18 cellular contexts compared by ENCODE assay signal in the genomic region with DNA sequence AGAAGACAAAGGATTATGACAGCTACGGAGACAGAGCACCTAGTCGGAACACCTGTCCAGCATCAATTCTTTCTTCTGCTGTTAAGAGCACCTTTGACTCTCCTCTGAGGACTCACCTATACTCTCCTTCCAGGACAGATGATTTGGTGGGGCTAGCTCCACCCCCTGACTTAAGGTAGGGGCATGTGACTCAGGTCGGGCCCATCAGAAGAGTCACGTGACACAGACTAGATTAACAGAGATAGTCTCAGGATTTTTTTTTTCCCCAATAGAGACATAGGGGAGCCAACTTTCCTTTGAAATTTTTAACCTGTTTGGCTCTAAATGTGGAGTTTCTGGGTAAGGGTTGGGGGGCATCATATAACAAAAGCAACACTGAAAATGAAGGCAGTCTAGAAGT. TPM values are rescaled to one million over a fixed set of nuclear protein-coding genes. Genes with fewer than 3 reads are reported as not detected.
DNase-seq lines count a peak whose midpoint lies in the region; ATAC-seq, FAIRE-seq and TF ChIP-seq lines count a peak whose summit lies in the region.
"Had no signal": no experiment of that assay in that cellular context is flagged by ENCODE, and none has a peak within 500 bp of the region (broad histone marks: within the 10 kb centered on the region; RNA-seq: fewer than 3 reads in every experiment).

No MANE protein-coding gene starts in this region.

- no peak overlapping the region for H2BK120ac ChIP-seq in IMR-90 (ENCODE audit: low read depth, low read length)

- no peak overlapping the region for H3K4me2 ChIP-seq in A549
- H3K4me2 ChIP-seq in IMR-90 (ENCODE audit: low read depth, low read length), result no peak overlapping the region
- H3K4me2 ChIP-seq in K562 (ENCODE audit: insufficient read depth, low read length), result no peak overlapping the region
- no peak overlapping the region for H3K4me2 ChIP-seq in MM.1S (ENCODE audit: low read depth, low read length)

- no peak overlapping the region for H2BK5ac ChIP-seq in IMR-90 (ENCODE audit: low read depth, low read length, poor library complexity, severe bottlenecking)

- H2AFZ ChIP-seq in IMR-90 (replicated peaks; ENCODE audit: low read length, poor library complexity) (no peak overlapping the region), K562 (ENCODE audit: low read depth, low read length) (no peak overlapping the region), MM.1S (ENCODE audit: low read length) (no peak overlapping the region)

- H3K18ac ChIP-seq in IMR-90 (ENCODE audit: low read depth, low read length), result no peak overlapping the region

- WGBS in A549 (ENCODE audit: missing lambda C conversion rate), result 40% methylated on average over 4 of the region's 4 CpGs
- no CpG with 5 or more reads among the region's 4 CpGs for WGBS in IMR-90 (ENCODE audit: extremely low coverage in 2 of 2, insufficient read length in 1 of 2), 2 experiments
- 0% methylated on average over 2 of the region's 4 CpGs for WGBS in K562 (ENCODE audit: insufficient coverage, low coverage, missing lambda C conversion rate)

- H3K79me2 ChIP-seq in K562 (ENCODE audit: control insufficient read depth, insufficient read depth, low read length) (no peaks in the 10 kb centered on the region), MM.1S (ENCODE audit: low read length) (no peaks in the 10 kb centered on the region)

- POLR2A ChIA-PET in A549 (lab: Yijun Ruan, JAX) (no interaction called here), IMR-90 (lab: Charles Lee; ENCODE audit: unreplicated experiment) (no interaction called here), K562 (lab: Yijun Ruan, JAX) (no interaction called here)

- H2BK15ac ChIP-seq in IMR-90 (ENCODE audit: low read depth, low read length), result 0 out of 3 replicates have a peak overlapping the region, but pooled peaks have one; percentile 40

- H3K4me3 ChIP-seq in A549, result no peak overlapping the region
- H3K4me3 ChIP-seq in IMR-90 (ENCODE audit: insufficient read depth, low read depth, low read length), result no peak overlapping the region
- H3K4me3 ChIP-seq in K562, result no peak overlapping the region
- H3K4me3 ChIP-seq in MM.1S (ENCODE audit: low read length), result no peak overlapping the region

- ATAC-seq in A549, result no peak
- ATAC-seq in IMR-90 (ENCODE audit: low read depth), result no peak
- ATAC-seq in K562, result no peak
- no peak for ATAC-seq in GM21381 (IDR thresholded peaks at IDR 0.05; ENCODE audit: unreplicated experiment)
- ATAC-seq: HCT116 had no signal

- H2AK9ac ChIP-seq in IMR-90 (replicated peaks; ENCODE audit: low read depth, low read length, poor library complexity), result no peak overlapping the region

- no peak overlapping the region for H3K56ac ChIP-seq in IMR-90 (ENCODE audit: extremely low read depth, insufficient read depth, low read length)

- H3K4ac ChIP-seq in IMR-90 (ENCODE audit: low read depth, low read length), result no peak overlapping the region

- no peaks in the 10 kb centered on the region for H3K9me2 ChIP-seq in MM.1S (replicated peaks; ENCODE audit: insufficient read depth, low read length)

- TF ChIP-seq POLR2A in A549 (IDR thresholded peaks at IDR 0.05; ENCODE audit: low read length) (no peak), IMR-90 (IDR thresholded peaks at IDR 0.05; ENCODE audit: low read depth, low read length) (no peak), K562 (conservative IDR thresholded peaks at IDR 0.05) (no peak)

- H3K36me3 ChIP-seq in IMR-90 (ENCODE audit: control insufficient read depth, insufficient read depth, low read length) (no peaks in the 10 kb centered on the region), K562 (ENCODE audit: control insufficient read depth, insufficient read depth, low read length) (no peaks in the 10 kb centered on the region), MM.1S (replicated peaks; ENCODE audit: insufficient read depth, low read length) (no peaks in the 10 kb centered on the region)

- intact Hi-C loops in IMR-90 (cut with micrococcal nuclease), result no loop called here
- intact Hi-C loops in K562 (cut with micrococcal nuclease), result no loop called here

- FAIRE-seq in A549 (lab: Jason Lieb, UNC), result no peak
- FAIRE-seq in K562 (lab: Jason Lieb, UNC), result no peak
- FAIRE-seq: GM12892, GM19239 had no signal

- TF ChIP-seq EP300 in A549 (IDR thresholded peaks at IDR 0.05), result no peak
- no peak for TF ChIP-seq EP300 in K562 (IDR thresholded peaks at IDR 0.05; ENCODE audit: low read length)

- no peak overlapping the region for H4K5ac ChIP-seq in IMR-90 (ENCODE audit: low read depth, low read length)

- H3K79me1 ChIP-seq in IMR-90 (ENCODE audit: low read depth in 1 of 2, low read length in 2 of 2), result no peaks in the 10 kb centered on the region

- CTCF ChIA-PET in A549 (lab: Yijun Ruan, JAX), result no interaction called here
- CTCF ChIA-PET in IMR-90 (lab: Yijun Ruan, JAX), result no interaction called here
- CTCF ChIA-PET in K562 (lab: Yijun Ruan, JAX; ENCODE audit: low intra/inter-chr PET ratio), result no interaction called here

- BruUV-seq in IMR-90 (replicated peaks; lab: Mats Ljungman, UMichigan) (no TSS peak), K562 (replicated peaks; lab: Mats Ljungman, UMichigan) (no TSS peak)

- no peaks in the 10 kb centered on the region for H3K27me3 ChIP-seq in IMR-90 (ENCODE audit: control insufficient read depth, insufficient read depth, low read length)
- no peaks in the 10 kb centered on the region; a peak in 1 of 5 replicates for H3K27me3 ChIP-seq in K562 (ENCODE audit: control insufficient read depth in 2 of 2, insufficient read depth in 2 of 2, low read length in 2 of 2)
- H3K27me3 ChIP-seq in MM.1S (replicated peaks; ENCODE audit: insufficient read depth, low read length), result no peaks in the 10 kb centered on the region

- in situ Hi-C loops in IMR-90 (cut with MboI; ENCODE audit: low sequenced_read_pairs), result no loop called here
- in situ Hi-C loops in K562 (cut with MboI), result no loop called here

- peak overlapping the region; percentile 4; the same call in 1 of the 2 replicates for H2AK5ac ChIP-seq in IMR-90 (ENCODE audit: low read depth, low read length)

- H4K20me1 ChIP-seq in IMR-90 (ENCODE audit: insufficient read depth, low read length) (no peaks in the 10 kb centered on the region), K562 (replicated peaks; ENCODE audit: control insufficient read depth, insufficient read depth, low read length) (no peaks in the 10 kb centered on the region), MM.1S (ENCODE audit: insufficient read depth, low read length) (no peaks in the 10 kb centered on the region)

- no peak overlapping the region for H4K8ac ChIP-seq in IMR-90 (ENCODE audit: low read depth in 2 of 2, low read length in 2 of 2)

- DNase-seq in A549 (ENCODE audit: low read depth in 1 of 2, low spot score in 1 of 2), result no peak
- no peak for DNase-seq in IMR-90
- DNase-seq in K562 (ENCODE audit: extremely low read depth in 1 of 4, low spot score in 3 of 4), result no peak
- no peak for DNase-seq in medulla oblongata (ENCODE audit: extremely low spot score)
- DNase-seq in MM.1S, result no peak
- DNase-seq: 8988T; C1 segment of cervical spinal cord; Calu3; CD4-positive, alpha-beta memory T cell; COR-L47; DMS53; DMS79 treated with DMSO at 0.1 percent for 48 hours; GF-D8; H9 had no signal

- TF ChIP-seq CTCF in A549 (IDR thresholded peaks at IDR 0.05), result no peak
- TF ChIP-seq CTCF in IMR-90 (conservative IDR thresholded peaks at IDR 0.05; ENCODE audit: low read depth, low read length), result no peak
- no peak for TF ChIP-seq CTCF in K562 (IDR thresholded peaks at IDR 0.05 in 2 of 3, conservative IDR thresholded peaks at IDR 0.05 in 1 of 3; ENCODE audit: insufficient read depth in 2 of 3, low read depth in 1 of 3, low read length in 3 of 3)
- TF ChIP-seq CTCF in MM.1S (IDR thresholded peaks at IDR 0.05; ENCODE audit: low read length), result no peak

- no peak overlapping the region for H3K14ac ChIP-seq in IMR-90 (replicated peaks; ENCODE audit: low read depth, low read length)

- H3K9ac ChIP-seq in IMR-90 (ENCODE audit: low read depth, low read length) (no peak overlapping the region), K562 (ENCODE audit: insufficient read depth in 1 of 2, low read depth in 2 of 2, low read length in 2 of 2) (no peak overlapping the region), MM.1S (ENCODE audit: low read length) (no peak overlapping the region)

- no peak overlapping the region for H3K27ac ChIP-seq in A549
- no peak overlapping the region for H3K27ac ChIP-seq in IMR-90 (ENCODE audit: insufficient read depth, low read length)
- H3K27ac ChIP-seq in K562 (ENCODE audit: extremely low read depth, low read depth, low read length), result no peak overlapping the region
- no peak overlapping the region for H3K27ac ChIP-seq in MM.1S (ENCODE audit: low read length)

- H4K91ac ChIP-seq in IMR-90 (ENCODE audit: insufficient read depth, low read depth, low read length), result no peak overlapping the region

- H3F3A ChIP-seq in MM.1S (ENCODE audit: insufficient read depth, low read length), result no peaks in the 10 kb centered on the region

- TF ChIP-seq RAD21 in A549 (conservative IDR thresholded peaks at IDR 0.05 in 1 of 2, IDR thresholded peaks at IDR 0.05 in 1 of 2) (no peak), IMR-90 (IDR thresholded peaks at IDR 0.05; ENCODE audit: low read length) (no peak), K562 (CRISPR knock-in tag; conservative IDR thresholded peaks at IDR 0.05 in 1 of 2, IDR thresholded peaks at IDR 0.05 in 1 of 2) (no peak)

- dilution Hi-C loops in IMR-90 (cut with HindIII; ENCODE audit: low sequenced_read_pairs, unreplicated experiment), result no loop called here

- H3K9me3 ChIP-seq in A549 (no peaks in the 10 kb centered on the region), IMR-90 (ENCODE audit: control insufficient read depth, insufficient read depth, low read length) (no peaks in the 10 kb centered on the region), K562 (replicated peaks; ENCODE audit: control insufficient read depth, insufficient read depth, low read depth, low read length) (no peaks in the 10 kb centered on the region), MM.1S (replicated peaks; ENCODE audit: insufficient read depth, low read length) (no peaks in the 10 kb centered on the region)

- H3K9me1 ChIP-seq in IMR-90 (ENCODE audit: insufficient read depth, low read length) (peaks cover 2% of the 10 kb centered on the region; the same call in 1 of the 2 replicates), K562 (ENCODE audit: control insufficient read depth, insufficient read depth, low read length) (no peaks in the 10 kb centered on the region)

- H3K23ac ChIP-seq in IMR-90 (ENCODE audit: low read depth, low read length), result no peak overlapping the region

- H3K4me1 ChIP-seq in A549 (no peaks in the 10 kb centered on the region), IMR-90 (ENCODE audit: control insufficient read depth, insufficient read depth, low read length) (peaks cover 2% of the 10 kb centered on the region; the same call in 1 of the 2 replicates), K562 (replicated peaks in 1 of 2; ENCODE audit: control insufficient read depth in 2 of 2, insufficient read depth in 2 of 2, low read length in 2 of 2) (no peaks in the 10 kb centered on the region), MM.1S (ENCODE audit: low read length) (no peaks in the 10 kb centered on the region)

- no peak overlapping the region for H2BK20ac ChIP-seq in IMR-90 (ENCODE audit: low read depth, low read length)

RNA-seq across cellular contexts. Expression of a gene that starts 11.4 kb away (rescaled TPM):
- polyA plus RNA-seq in A549 (2011; rRNA removed) (0.10 and 0.17 TPM in 2 replicates), A549 (2017; fragmentation: RNase III; extraction: RNeasy Plus Mini Kit Qiagen cat#74134 plus additional on column Dnase treatment) (0.55 to 1.3 TPM (median 1.1 TPM) in 3 replicates), IMR-90 (2012; rRNA removed) (229 and 231 TPM in 2 replicates), K562 (2011; rRNA removed) (not detected in 2 replicates), K562 (2014; fragmentation: Illumina TruSeq; extraction: Trizol) (not detected in 2 replicates), K562 (2014; fragmentation: Nextera tagmentation; extraction: Ambion mirVana) (not detected), K562 (2014; rRNA removed) (not detected in 2 replicates)
- 0.13 and 0.21 TPM in 2 replicates for polyA plus RNA-seq in A549 (2012; cell fraction: cytosol; rRNA removed)
- 0.12 and 0.70 TPM in 2 replicates for polyA plus RNA-seq in A549 (2012; cell fraction: nucleus; rRNA removed)
- 0.19 and 0.50 TPM in 2 replicates for polyA minus RNA-seq in A549 (2011; rRNA and poly(A)+ RNA removed)
- total RNA-seq in IMR-90 (2012; rRNA removed) (204 and 224 TPM in 2 replicates), K562 (2014; rRNA removed) (not detected in 2 replicates), K562 (2014; rRNA removed; fragmentation: Illumina TruSeq; extraction: Trizol) (not detected in 2 replicates), K562 (2015; rRNA removed; fragmentation: Illumina TruSeq; extraction: Trizol) (not detected in 2 replicates), K562 (2021) (0.11 and 0.25 TPM in 2 replicates)
- 120 and 337 TPM in 2 replicates for polyA plus RNA-seq in IMR-90 (2012; cell fraction: cytosol; rRNA removed)
- 410 and 708 TPM in 2 replicates for polyA plus RNA-seq in IMR-90 (2012; cell fraction: nucleus; rRNA removed; ENCODE audit: low replicate concordance)
- not detected in 2 replicates for total RNA-seq in K562 (2011; cell fraction: chromatin; rRNA removed; ENCODE audit: low replicate concordance)
- not detected in 2 replicates for total RNA-seq in K562 (2011; cell fraction: nucleolus; rRNA removed)
- total RNA-seq in K562 (2011; cell fraction: nucleoplasm; rRNA removed), result not detected in 2 replicates
- polyA plus RNA-seq in K562 (2011; cell fraction: cytosol; rRNA removed), result not detected in 2 replicates
- polyA plus RNA-seq in K562 (2011; cell fraction: nucleus; rRNA removed), result not detected in 2 replicates
- not detected in 2 replicates for polyA plus RNA-seq in K562 (2012)
- not detected in 2 replicates for polyA minus RNA-seq in K562 (2011; rRNA and poly(A)+ RNA removed)
- polyA minus RNA-seq in K562 (2011; cell fraction: cytosol; rRNA and poly(A)+ RNA removed), result not detected in 2 replicates
- polyA minus RNA-seq in K562 (2011; cell fraction: nucleus; rRNA and poly(A)+ RNA removed), result 0.27 TPM in 1 of 2 replicates, not detected in the other
- polyA plus RNA-seq: CD4-positive, alpha-beta memory T cell had no signal

Comparison
In these comparisons a context has a peak if more than half of its experiments do, and no peak if none do; other contexts are left out.
1. RNA of a gene that starts 11.4 kb away (polyA plus RNA-seq): 120 to 708 TPM in IMR-90; 0.10 to 1.3 TPM in A549 and not detected in K562; every median in the first group is over 10 times any median in the second.